Comparison of ENCODE assay signal across 1 cellular context in genomic region chr11:122724520-122724919, GRCh38.
TF ChIP-seq lines count a peak whose summit lies in the region.

No MANE protein-coding gene starts in this region.

TF ChIP-seq in PFSK-1, 5 proteins besides CTCF, POLR2A, EP300 and RAD21 (continued from another document):
- TF ChIP-seq REST (IDR thresholded peaks at IDR 0.05; ENCODE audit: insufficient read depth in 1 of 2, low read depth in 2 of 2, low read length in 2 of 2), result peak in 1 of 2 experiments; percentile 44; a peak in 1 of 4 replicates
- TF ChIP-seq TAF1 (IDR thresholded peaks at IDR 0.05; ENCODE audit: borderline replicate concordance, insufficient read depth, low read length), result no peak
- TF ChIP-seq FOXP2 (optimal IDR thresholded peaks at IDR 0.05; ENCODE audit: borderline replicate concordance, extremely low read depth, extremely low read length, insufficient read depth), result peak; percentile 57
- TF ChIP-seq SIN3A (IDR thresholded peaks at IDR 0.05; ENCODE audit: borderline replicate concordance, insufficient read depth, low read length), result peak; percentile 90; the same call in 1 of the 2 replicates
